Comparison of ENCODE assay signal across 8 cellular contexts in the genomic region with DNA sequence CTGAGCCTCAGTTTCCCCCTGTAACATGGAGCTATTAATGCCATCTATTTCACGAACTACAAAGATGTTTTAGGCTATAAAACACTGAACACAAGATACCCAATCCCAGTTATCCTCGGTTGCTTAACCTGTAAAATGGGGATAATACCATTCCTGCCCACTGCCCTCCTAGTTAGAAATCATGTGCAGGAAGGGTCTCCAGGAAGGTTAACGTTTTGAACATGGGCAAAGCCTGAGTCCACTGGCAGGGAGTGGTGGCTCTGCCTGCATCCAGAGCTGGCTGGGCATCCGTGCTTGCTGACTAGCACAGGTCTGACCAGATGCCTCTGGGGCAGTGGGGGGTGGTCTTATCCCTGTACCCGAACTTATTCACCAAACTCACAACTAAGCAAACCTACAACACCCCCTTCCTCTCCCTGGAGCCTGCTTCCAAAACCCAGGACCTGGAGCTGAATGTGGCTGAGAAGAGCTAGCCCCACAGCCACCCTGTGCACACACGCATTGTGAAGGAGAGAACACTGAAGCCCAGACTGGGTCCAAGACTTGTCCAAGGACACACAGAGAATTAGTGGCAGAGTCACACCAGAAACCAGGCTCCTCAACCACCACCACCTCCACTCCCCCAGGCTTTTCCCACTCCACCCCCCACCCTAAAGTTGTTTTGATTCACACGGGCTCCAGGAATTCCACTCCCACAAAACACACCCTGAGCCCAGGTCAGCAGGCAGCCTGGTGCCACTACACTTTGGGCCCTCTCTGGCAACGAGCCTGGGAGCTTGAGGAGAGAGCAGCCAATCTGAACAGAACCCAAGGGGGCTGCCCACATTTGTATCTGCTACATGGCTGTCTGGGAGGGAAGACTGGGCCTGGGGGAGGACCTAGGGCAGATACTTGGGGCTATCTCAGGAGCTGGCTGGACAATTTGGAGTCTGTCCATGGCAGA. TPM values are rescaled to one million over a fixed set of nuclear protein-coding genes. Genes with fewer than 3 reads are reported as not detected.
DNase-seq lines count a peak whose midpoint lies in the region; ATAC-seq and TF ChIP-seq lines count a peak whose summit lies in the region.

No MANE protein-coding gene starts in this region.

- H3K4me1 Mint-ChIP-seq in immature natural killer cell, result peaks cover 84 to 90% of the 10 kb centered on the region in 2 donors

- no peak for ATAC-seq in GM21528 (IDR thresholded peaks at IDR 0.05; ENCODE audit: low FRiP score, unreplicated experiment)

- H3K4me3 ChIP-seq in SK-N-MC, result peak overlapping the region; percentile 93

- peak overlapping the region; percentile 69 to 85 (median 73) for H3K4me3 Mint-ChIP-seq in immature natural killer cell

- peak overlapping the region; percentile 76 to 86 (median 80) for H3K27ac Mint-ChIP-seq in immature natural killer cell

- no peaks in the 10 kb centered on the region for H3K36me3 Mint-ChIP-seq in immature natural killer cell

- H3K27ac ChIP-seq in 22Rv1 (peak overlapping the region; percentile 98), SK-N-MC (peak overlapping the region; percentile 83)

- H3K9me3 Mint-ChIP-seq in immature natural killer cell, result no peaks in the 10 kb centered on the region

- TF ChIP-seq CTCF in 22Rv1 (IDR thresholded peaks at IDR 0.05), result no peak

- peaks cover 3% of the 10 kb centered on the region; the same call in 1 of the 2 replicates for H3K36me3 ChIP-seq in SK-N-MC (ENCODE audit: insufficient read depth, low read length)

- peaks cover 2 to 5% (median 4%) of the 10 kb centered on the region in 3 donors for H3K27me3 Mint-ChIP-seq in immature natural killer cell (ENCODE audit: low read depth in 3 of 3)

- peak; percentile 27 for DNase-seq in ELR (ENCODE audit: low read depth)
- DNase-seq in SK-N-MC (ENCODE audit: low read depth, low spot score), result no peak
- no peak for DNase-seq in immature natural killer cell
- DNase-seq in LoVo (ENCODE audit: low spot score), result no peak
- DNase-seq in medulla oblongata (ENCODE audit: extremely low spot score), result no peak
- DNase-seq in putamen (ENCODE audit: low spot score), result no peak

- H3K9ac ChIP-seq in SK-N-MC (ENCODE audit: insufficient read length), result peak overlapping the region; percentile 96

- H3K9me3 ChIP-seq in SK-N-MC (ENCODE audit: low read depth, low read length), result no peaks in the 10 kb centered on the region

RNA-seq across cellular contexts. Expression of a gene that starts 1.6 kb away (rescaled TPM):
- 1 to 10 TPM in 2 of 3 donors, under 1 TPM in 1; 0.28 to 1.3 (median 1.2) TPM for polyA plus RNA-seq in immature natural killer cell

RNA-seq across cellular contexts. Expression of a gene that starts 29.9 kb away (rescaled TPM):
- 1 to 10 TPM in 1 of 3 donors, under 1 TPM in 1, not detected in 1; 0.28 to 2.5 TPM for polyA plus RNA-seq in immature natural killer cell

RNA-seq across cellular contexts. Expression of a gene that starts 45.4 kb away (rescaled TPM):
- polyA plus RNA-seq in immature natural killer cell, result not detected
